30 cellular contexts compared by ENCODE assay signal in genomic region chr10:20771053-20771452, GRCh38.
"Had no signal": no experiment of that assay in that cellular context is flagged by ENCODE, and none has a peak within 500 bp of the region (broad histone marks: within the 10 kb centered on the region; RNA-seq: fewer than 3 reads in every experiment).

No MANE protein-coding gene starts in this region.

- H3K9me3 ChIP-seq: body of pancreas, breast epithelium had no signal

- DNase-seq: activated CD4-positive, alpha-beta memory T cell treated with anti-CD3 and anti-CD28 coated beads, Interleukin-2, amount 10 ng/mL, durations not matched to agents 7 days and 5 days; activated CD4-positive, alpha-beta T cell treated with anti-CD3 and anti-CD28 coated beads for 1 hour; activated CD4-positive, alpha-beta T cell treated with anti-CD3 and anti-CD28 coated beads for 36 hours; activated CD4-positive, alpha-beta T cell treated with anti-CD3 and anti-CD28 coated beads for 48 hours; activated CD4-positive, alpha-beta T cell treated with anti-CD3 and anti-CD28 coated beads, Interleukin-2, amount 10 ng/mL, durations not matched to agents 7 days and 5 days; activated CD4-positive, alpha-beta T cell treated with anti-CD3 and anti-CD28 coated beads, Interleukin-2, amount 50 U/mL, for 48 hours; activated CD4-positive, CD25-positive, alpha-beta regulatory T cell; activated CD8-positive, alpha-beta memory T cell treated with anti-CD3 and anti-CD28 coated beads for 24 hours; activated CD8-positive, alpha-beta memory T cell treated with anti-CD3 and anti-CD28 coated beads, Interleukin-2, amount 10 ng/mL, durations not matched to agents 7 days and 5 days; activated CD8-positive, alpha-beta memory T cell treated with anti-CD3 and anti-CD28 coated beads, Interleukin-2, amount 50 U/mL, for 48 hours; activated CD8-positive, alpha-beta T cell treated with anti-CD3 and anti-CD28 coated beads, Interleukin-2, amount 10 ng/mL, durations not matched to agents 7 days and 5 days; activated effector memory CD4-positive, alpha-beta T cell treated with Interleukin-2 at 50 U/mL for 16 hours; activated gamma-delta T cell; activated naive CD4-positive, alpha-beta T cell treated with anti-CD3 and anti-CD28 coated beads, Interleukin-2, amount 10 ng/mL, durations not matched to agents 7 days and 5 days; activated naive CD4-positive, alpha-beta T cell treated with Interleukin-2 at 50 U/mL for 16 hours; activated naive CD8-positive, alpha-beta T cell treated with anti-CD3 and anti-CD28 coated beads, Interleukin-2, amount 10 ng/mL, durations not matched to agents 7 days and 5 days; activated naive CD8-positive, alpha-beta T cell treated with anti-CD3 and anti-CD28 coated beads, Interleukin-2, amount 50 U/mL, for 24 hours; activated T-cell treated with anti-CD3 and anti-CD28 coated beads, Interleukin-2, amount 50 U/mL, for 24 hours; activated T-cell treated with anti-CD3 and anti-CD28 coated beads, Interleukin-2, amount 50 U/mL, for 48 hours; amniotic stem cell; aorta; body of pancreas; brain microvascular endothelial cell; central memory CD4-positive, alpha-beta T cell; cerebellar nuclear complex; T-cell; T-helper 2 cell; T-helper 9 cell; WERI-Rb-1 had no signal

- H3K27ac ChIP-seq: body of pancreas, brain microvascular endothelial cell, breast epithelium, WERI-Rb-1 had no signal

- H3K27me3 ChIP-seq: body of pancreas, brain microvascular endothelial cell, breast epithelium had no signal

- H3K4me1 ChIP-seq: body of pancreas, breast epithelium had no signal

- H3K4me3 ChIP-seq: body of pancreas, breast epithelium had no signal

- H3K36me3 ChIP-seq: brain microvascular endothelial cell, breast epithelium, WERI-Rb-1 had no signal
